In genomic region chr4:168421671-168422070, GRCh38 we compare ENCODE assay signal across 9 cellular contexts. TPM values are rescaled to one million over a fixed set of nuclear protein-coding genes. Genes with fewer than 3 reads are reported as not detected.
DNase-seq lines count a peak whose midpoint lies in the region.
"Had no signal": no experiment of that assay in that cellular context is flagged by ENCODE, and none has a peak within 500 bp of the region (broad histone marks: within the 10 kb centered on the region; RNA-seq: fewer than 3 reads in every experiment).

No MANE protein-coding gene starts in this region.

- no peak overlapping the region for H3K14ac ChIP-seq in trophoblast cell (ENCODE audit: low read length)

- no peak overlapping the region for H4K8ac ChIP-seq in trophoblast cell (ENCODE audit: low read depth, low read length)

- H3K36me3 ChIP-seq in trophoblast cell (ENCODE audit: control insufficient read depth in 1 of 2, insufficient read depth in 2 of 2, low read length in 2 of 2) = no peaks in the 10 kb centered on the region

- no peak overlapping the region for H3K27ac ChIP-seq in trophoblast cell (ENCODE audit: low read depth, low read length)
- no peak overlapping the region for H3K27ac ChIP-seq in caudate nucleus (ENCODE audit: low read depth, low read length)

- no peaks in the 10 kb centered on the region for H3K9me3 ChIP-seq in trophoblast cell (ENCODE audit: insufficient read depth, low read depth, low read length)

- no peak overlapping the region for H3K18ac ChIP-seq in trophoblast cell (ENCODE audit: low read length)

- H3K4me2 ChIP-seq in trophoblast cell (ENCODE audit: low read length) = no peak overlapping the region

- H3K23ac ChIP-seq in trophoblast cell (ENCODE audit: low read length) = no peak overlapping the region

- peaks cover 0 to 7% of the 10 kb centered on the region in 2 experiments for H3K4me1 ChIP-seq in trophoblast cell (ENCODE audit: control insufficient read depth in 1 of 2, insufficient read depth in 2 of 2, low read length in 2 of 2)

- H2AFZ ChIP-seq in trophoblast cell (ENCODE audit: insufficient read depth, low read length, poor library complexity) = no peak overlapping the region

- WGBS in trophoblast cell (ENCODE audit: extremely low coverage, insufficient coverage, insufficient read length) = no CpG with 5 or more reads among the region's 7 CpGs

- no peak overlapping the region for H3K9ac ChIP-seq in trophoblast cell (ENCODE audit: low read length)

- no peak overlapping the region for H2BK5ac ChIP-seq in trophoblast cell (ENCODE audit: low read depth, low read length, poor library complexity)

- no peak overlapping the region for H3K4ac ChIP-seq in trophoblast cell (ENCODE audit: low read depth, low read length)

- H3K27me3 ChIP-seq in trophoblast cell (ENCODE audit: insufficient read depth, low read length) = no peaks in the 10 kb centered on the region

- no peak overlapping the region for H4K91ac ChIP-seq in trophoblast cell (ENCODE audit: low read depth, low read length)

- no peak overlapping the region for H2BK120ac ChIP-seq in trophoblast cell (ENCODE audit: insufficient read depth, low read length, poor library complexity)

- no peak overlapping the region for H2BK12ac ChIP-seq in trophoblast cell (ENCODE audit: low read length)

- H4K12ac ChIP-seq in trophoblast cell (ENCODE audit: low read depth, low read length) = no peak overlapping the region

- H3K79me2 ChIP-seq in trophoblast cell (ENCODE audit: control insufficient read depth, insufficient read depth, low read length, poor library complexity) = no peaks in the 10 kb centered on the region

- no peaks in the 10 kb centered on the region for H3K79me1 ChIP-seq in trophoblast cell (ENCODE audit: low read length)

- intact Hi-C loops in posterior cingulate gyrus (cut with DNase I) = no loop called here

- DNase-seq in activated CD4-positive, alpha-beta T cell treated with anti-CD3 and anti-CD28 coated beads for 48 hours = peak; percentile 12
- DNase-seq in activated CD4-positive, alpha-beta T cell treated with anti-CD3 and anti-CD28 coated beads for 4 hours = no peak
- DNase-seq in NCI-H226 (peak; percentile 48), dermis blood vessel endothelial cell (peak; percentile 96), trophoblast cell (peak; percentile 14 to 37), caudate nucleus (lab: John Stamatoyannopoulos, UW) (no peak), posterior cingulate gyrus (no peak)
- no peak for DNase-seq in activated CD4-positive, CD25-positive, alpha-beta regulatory T cell treated with anti-CD3 and anti-CD28 coated beads, Interleukin-2, amount 50 U/mL, for 72 hours
- DNase-seq: NCI-H1436 had no signal

- H3K4me3 ChIP-seq in trophoblast cell (ENCODE audit: low read depth, low read length) = no peak overlapping the region

- H2AK5ac ChIP-seq in trophoblast cell (ENCODE audit: low read length) = no peak overlapping the region

RNA-seq across cellular contexts. Expression of gene DDX60L, which starts 58.6 kb away (rescaled TPM):
- total RNA-seq in dermis blood vessel endothelial cell = 28.9 and 42.2 TPM in 2 replicates
- 1.3 and 1.4 TPM in 2 replicates for polyA plus RNA-seq in trophoblast cell (2013)

Comparison
In these comparisons a context has a peak if more than half of its experiments do, and no peak if none do; other contexts are left out.
1. DNase-seq: peak in activated CD4-positive, alpha-beta T cell treated with anti-CD3 and anti-CD28 coated beads for 48 hours (single experiment), NCI-H226 (single experiment), dermis blood vessel endothelial cell (single experiment) and trophoblast cell (2 of 2); none in activated CD4-positive, alpha-beta T cell treated with anti-CD3 and anti-CD28 coated beads for 4 hours (0 of 2), activated CD4-positive, CD25-positive, alpha-beta regulatory T cell treated with anti-CD3 and anti-CD28 coated beads, Interleukin-2, amount 50 U/mL, for 72 hours (single experiment), caudate nucleus (0 of 61) and posterior cingulate gyrus (0 of 10).